In the genomic region with DNA sequence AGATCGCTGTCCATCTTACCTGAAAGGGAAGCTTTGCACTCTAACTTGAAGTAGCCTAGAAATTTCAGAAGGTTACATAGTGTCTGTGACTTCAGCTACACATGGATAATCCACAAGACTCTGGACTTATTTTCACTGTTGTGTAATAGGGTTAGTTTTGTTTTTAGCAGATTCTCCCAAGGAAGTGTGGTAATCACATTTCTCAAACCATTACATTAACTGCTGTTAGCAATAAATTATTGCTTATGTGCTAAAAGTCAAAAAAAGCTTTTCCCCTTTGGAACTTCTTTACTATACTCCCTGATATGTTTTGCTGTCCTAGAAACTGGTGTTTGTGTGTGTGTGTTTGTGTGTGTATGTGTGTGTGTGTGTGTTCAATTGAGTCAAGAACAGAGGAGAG, we compare ENCODE assay signal across 15 cellular contexts.
DNase-seq lines count a peak whose midpoint lies in the region; ATAC-seq and TF ChIP-seq lines count a peak whose summit lies in the region.
"Had no signal": no experiment of that assay in that cellular context is flagged by ENCODE, and none has a peak within 500 bp of the region (broad histone marks: within the 10 kb centered on the region; RNA-seq: fewer than 3 reads in every experiment).

No MANE protein-coding gene starts in this region.

- no peak overlapping the region for H3K9ac ChIP-seq in IMR-90 (ENCODE audit: low read depth, low read length)
- H3K9ac ChIP-seq: BLaER1, neural progenitor cell had no signal

- no CpG with 5 or more reads among the region's 1 CpG for WGBS in IMR-90 (ENCODE audit: extremely low coverage in 2 of 2, insufficient read length in 1 of 2), 2 experiments

- no peak overlapping the region for H3K4me3 Mint-ChIP-seq in dendritic cell treated with granulocyte-macrophage colony-stimulating factor and Interleukin-4, amounts not matched to agents 40 ng/mL and 50 ng/mL, for 4 days
- no peak overlapping the region for H3K4me3 Mint-ChIP-seq in naive thymus-derived CD4-positive, alpha-beta T cell
- H3K4me3 Mint-ChIP-seq: neural progenitor cell had no signal

- H2AFZ ChIP-seq in IMR-90 (replicated peaks; ENCODE audit: low read length, poor library complexity) = no peak overlapping the region
- H2AFZ ChIP-seq: neural progenitor cell had no signal

- H2AK9ac ChIP-seq in IMR-90 (replicated peaks; ENCODE audit: low read depth, low read length, poor library complexity) = no peak overlapping the region

- no peak overlapping the region; the same call in 1 of the 2 replicates for H3K23ac ChIP-seq in IMR-90 (ENCODE audit: low read depth, low read length)

- no peak overlapping the region for H4K5ac ChIP-seq in IMR-90 (ENCODE audit: low read depth, low read length)

- H2AK5ac ChIP-seq in IMR-90 (ENCODE audit: low read depth, low read length) = no peak overlapping the region

- no peaks in the 10 kb centered on the region for H3K27me3 ChIP-seq in IMR-90 (ENCODE audit: control insufficient read depth, insufficient read depth, low read length)
- H3K27me3 ChIP-seq in naive thymus-derived CD4-positive, alpha-beta T cell (ENCODE audit: control insufficient read depth in 2 of 2, insufficient read depth in 2 of 2, low read length in 2 of 2) = no peaks in the 10 kb centered on the region
- H3K27me3 ChIP-seq: BLaER1, colonic mucosa, neural progenitor cell, SJSA1 had no signal

- H3K27ac Mint-ChIP-seq in dendritic cell treated with granulocyte-macrophage colony-stimulating factor and Interleukin-4, amounts not matched to agents 40 ng/mL and 50 ng/mL, for 4 days = peak overlapping the region; percentile 91
- H3K27ac Mint-ChIP-seq in naive thymus-derived CD4-positive, alpha-beta T cell = no peak overlapping the region
- H3K27ac Mint-ChIP-seq: activated naive CD4-positive, alpha-beta T cell treated with anti-CD3 and anti-CD28 coated beads, Interleukin-2, amount 50 U/mL, for 72 hours; neural progenitor cell had no signal

- no peak overlapping the region for H3K4ac ChIP-seq in IMR-90 (ENCODE audit: low read depth, low read length)

- TF ChIP-seq RAD21 in IMR-90 (IDR thresholded peaks at IDR 0.05; ENCODE audit: low read length) = no peak

- no peak for TF ChIP-seq POLR2A in IMR-90 (IDR thresholded peaks at IDR 0.05; ENCODE audit: low read depth, low read length)

- no peaks in the 10 kb centered on the region for H3K27me3 Mint-ChIP-seq in dendritic cell treated with granulocyte-macrophage colony-stimulating factor and Interleukin-4, amounts not matched to agents 40 ng/mL and 50 ng/mL, for 4 days
- no peaks in the 10 kb centered on the region for H3K27me3 Mint-ChIP-seq in naive thymus-derived CD4-positive, alpha-beta T cell

- H2BK5ac ChIP-seq in IMR-90 (ENCODE audit: low read depth, low read length, poor library complexity, severe bottlenecking) = no peak overlapping the region

- no peak overlapping the region for H3K27ac ChIP-seq in IMR-90 (ENCODE audit: insufficient read depth, low read length)
- no peak overlapping the region for H3K27ac ChIP-seq in naive thymus-derived CD4-positive, alpha-beta T cell (ENCODE audit: low read depth, low read length)
- H3K27ac ChIP-seq: BLaER1, colonic mucosa, neural progenitor cell, SJSA1 had no signal

- ATAC-seq in IMR-90 (ENCODE audit: low read depth) (peak; percentile 24; the same call in 1 of the 2 replicates), GM21528 (IDR thresholded peaks at IDR 0.05; ENCODE audit: low FRiP score, unreplicated experiment) (no peak)
- peak; percentile 50 for ATAC-seq in naive thymus-derived CD4-positive, alpha-beta T cell
- ATAC-seq: activated naive CD4-positive, alpha-beta T cell treated with anti-CD3 and anti-CD28 coated beads, Interleukin-2, amount 50 U/mL, for 72 hours had no signal

- H2BK20ac ChIP-seq in IMR-90 (ENCODE audit: low read depth, low read length) = no peak overlapping the region

- no peaks in the 10 kb centered on the region for H3K4me1 ChIP-seq in IMR-90 (ENCODE audit: control insufficient read depth, insufficient read depth, low read length)
- no peaks in the 10 kb centered on the region for H3K4me1 ChIP-seq in naive thymus-derived CD4-positive, alpha-beta T cell (ENCODE audit: control insufficient read depth in 2 of 2, insufficient read depth in 2 of 2, low read length in 2 of 2)
- H3K4me1 ChIP-seq: BLaER1, neural progenitor cell had no signal

- H4K20me1 ChIP-seq in IMR-90 (ENCODE audit: insufficient read depth, low read length) = peaks cover 19% of the 10 kb centered on the region; the same call in 1 of the 2 replicates
- H4K20me1 ChIP-seq: BLaER1 had no signal

- no peak overlapping the region for H3K14ac ChIP-seq in IMR-90 (replicated peaks; ENCODE audit: low read depth, low read length)

- H3K36me3 ChIP-seq in IMR-90 (ENCODE audit: control insufficient read depth, insufficient read depth, low read length) = no peaks in the 10 kb centered on the region; the same call in 1 of the 2 replicates
- no peaks in the 10 kb centered on the region for H3K36me3 ChIP-seq in naive thymus-derived CD4-positive, alpha-beta T cell (ENCODE audit: control insufficient read depth in 2 of 3, insufficient read depth in 3 of 3, low read length in 3 of 3)
- H3K36me3 ChIP-seq: BLaER1, colonic mucosa, neural progenitor cell, SJSA1 had no signal

- in situ Hi-C loops in IMR-90 (cut with MboI; ENCODE audit: low sequenced_read_pairs) = no loop called here

- H4K8ac ChIP-seq in IMR-90 (ENCODE audit: low read depth in 2 of 2, low read length in 2 of 2) = no peak overlapping the region

- POLR2A ChIA-PET in IMR-90 (lab: Charles Lee; ENCODE audit: unreplicated experiment) = no interaction called here
- POLR2A ChIA-PET in naive thymus-derived CD4-positive, alpha-beta T cell (lab: Charles Lee) = no interaction called here

- H3K9me3 Mint-ChIP-seq in dendritic cell treated with granulocyte-macrophage colony-stimulating factor and Interleukin-4, amounts not matched to agents 40 ng/mL and 50 ng/mL, for 4 days = no peaks in the 10 kb centered on the region
- H3K9me3 Mint-ChIP-seq in naive thymus-derived CD4-positive, alpha-beta T cell = no peaks in the 10 kb centered on the region
- H3K9me3 Mint-ChIP-seq: activated naive CD4-positive, alpha-beta T cell treated with anti-CD3 and anti-CD28 coated beads, Interleukin-2, amount 50 U/mL, for 72 hours; neural progenitor cell had no signal

- H3K79me1 ChIP-seq in IMR-90 (ENCODE audit: low read depth in 1 of 2, low read length in 2 of 2) = peaks cover 47 to 61% of the 10 kb centered on the region in 2 experiments

- H3K4me2 ChIP-seq in IMR-90 (ENCODE audit: low read depth, low read length) = no peak overlapping the region
- H3K4me2 ChIP-seq: BLaER1, neural progenitor cell had no signal

- no peak overlapping the region for H4K91ac ChIP-seq in IMR-90 (ENCODE audit: insufficient read depth, low read depth, low read length)

- no TSS peak for BruUV-seq in IMR-90 (replicated peaks; lab: Mats Ljungman, UMichigan)

- dilution Hi-C loops in IMR-90 (cut with HindIII; ENCODE audit: low sequenced_read_pairs, unreplicated experiment) = no loop called here

- TF ChIP-seq CTCF in AG10803 (conservative IDR thresholded peaks at IDR 0.05; ENCODE audit: low read length) = no peak
- no peak for TF ChIP-seq CTCF in IMR-90 (conservative IDR thresholded peaks at IDR 0.05; ENCODE audit: low read depth, low read length)

- no peak overlapping the region for H3K4me3 ChIP-seq in AG10803 (ENCODE audit: low read length)
- no peak overlapping the region for H3K4me3 ChIP-seq in IMR-90 (ENCODE audit: insufficient read depth, low read depth, low read length)
- no peak overlapping the region for H3K4me3 ChIP-seq in naive thymus-derived CD4-positive, alpha-beta T cell (ENCODE audit: low read length)
- H3K4me3 ChIP-seq: BLaER1, colonic mucosa, neural progenitor cell, SJSA1 had no signal

- no peak overlapping the region for H3K18ac ChIP-seq in IMR-90 (ENCODE audit: low read depth, low read length)

- peaks cover 66% of the 10 kb centered on the region for H3K4me1 Mint-ChIP-seq in dendritic cell treated with granulocyte-macrophage colony-stimulating factor and Interleukin-4, amounts not matched to agents 40 ng/mL and 50 ng/mL, for 4 days (ENCODE audit: low read depth)
- peaks cover 0 to 9% (median 0%) of the 10 kb centered on the region in 7 donors for H3K4me1 Mint-ChIP-seq in naive thymus-derived CD4-positive, alpha-beta T cell

- no peak overlapping the region for H3K56ac ChIP-seq in IMR-90 (ENCODE audit: extremely low read depth, insufficient read depth, low read length)

- no peak overlapping the region for H2BK120ac ChIP-seq in IMR-90 (ENCODE audit: low read depth, low read length)

- DNase-seq in AG10803 (ENCODE audit: low read depth) (peak; percentile 88), IMR-90 (peak; percentile 35), germinal center (ENCODE audit: low spot score) (no peak)
- no peak for DNase-seq in naive thymus-derived CD4-positive, alpha-beta T cell
- no peak for DNase-seq in stimulated activated CD4-positive, alpha-beta T cell treated with anti-CD3 and anti-CD28 coated beads, Interleukin-1b, Interleukin-23, amount 100 ng/mL, for 48 hours
- DNase-seq in activated T-cell treated with anti-CD3 and anti-CD28 coated beads, Interleukin-2, amount 50 U/mL, for 1 hour = no peak
- DNase-seq: colonic mucosa, foreskin melanocyte, NCI-H2029 treated with DMSO at 0.1 percent for 48 hours had no signal

- H3K9me1 ChIP-seq in IMR-90 (ENCODE audit: insufficient read depth, low read length) = peaks cover 20% of the 10 kb centered on the region

- H2BK15ac ChIP-seq in IMR-90 (ENCODE audit: low read depth, low read length) = no peak overlapping the region

- CTCF ChIA-PET in IMR-90 (lab: Yijun Ruan, JAX) = interaction anchor here (0.5 kb wide), 1 partner anchor 115 kb away, joined by 3 read pairs; no protein-coding TSS in a partner anchor
- CTCF ChIA-PET in naive thymus-derived CD4-positive, alpha-beta T cell (lab: Charles Lee) = no interaction called here

- no peaks in the 10 kb centered on the region for H3K36me3 Mint-ChIP-seq in dendritic cell treated with granulocyte-macrophage colony-stimulating factor and Interleukin-4, amounts not matched to agents 40 ng/mL and 50 ng/mL, for 4 days (ENCODE audit: low read depth)
- no peaks in the 10 kb centered on the region for H3K36me3 Mint-ChIP-seq in naive thymus-derived CD4-positive, alpha-beta T cell
- H3K36me3 Mint-ChIP-seq: activated naive CD4-positive, alpha-beta T cell treated with anti-CD3 and anti-CD28 coated beads, Interleukin-2, amount 50 U/mL, for 72 hours; neural progenitor cell had no signal

- no peaks in the 10 kb centered on the region for H3K9me3 ChIP-seq in IMR-90 (ENCODE audit: control insufficient read depth, insufficient read depth, low read length)
- peaks cover 0 to 2% (median 0%) of the 10 kb centered on the region in 3 experiments for H3K9me3 ChIP-seq in naive thymus-derived CD4-positive, alpha-beta T cell (ENCODE audit: control insufficient read depth in 2 of 3, low read length in 3 of 3)
- H3K9me3 ChIP-seq: BLaER1, colonic mucosa, SJSA1 had no signal

- intact Hi-C loops in IMR-90 (cut with micrococcal nuclease) = no loop called here
- intact Hi-C loops in dendritic cell treated with granulocyte-macrophage colony-stimulating factor and Interleukin-4, amounts not matched to agents 40 ng/mL and 50 ng/mL, for 4 days (cut with micrococcal nuclease) = loop anchor here (5.0 kb wide), 1 partner anchor 1078 kb away; no protein-coding TSS in a partner anchor
- intact Hi-C loops in naive thymus-derived CD4-positive, alpha-beta T cell (cut with micrococcal nuclease) = no loop called here

TF ChIP-seq in IMR-90, 13 proteins besides CTCF, POLR2A, EP300 and RAD21 (continues in another document):
- peak; percentile 72 for TF ChIP-seq CEBPB (IDR thresholded peaks at IDR 0.05; ENCODE audit: low read depth, low read length)

Comparison
In these comparisons a context has a peak if more than half of its experiments do, and no peak if none do; other contexts are left out.
1. DNase-seq: peak in AG10803 (single experiment) and IMR-90 (single experiment); none in naive thymus-derived CD4-positive, alpha-beta T cell (0 of 9), stimulated activated CD4-positive, alpha-beta T cell treated with anti-CD3 and anti-CD28 coated beads, Interleukin-1b, Interleukin-23, amount 100 ng/mL, for 48 hours (single experiment), activated T-cell treated with anti-CD3 and anti-CD28 coated beads, Interleukin-2, amount 50 U/mL, for 1 hour (single experiment) and germinal center (single experiment).